In the genomic region with DNA sequence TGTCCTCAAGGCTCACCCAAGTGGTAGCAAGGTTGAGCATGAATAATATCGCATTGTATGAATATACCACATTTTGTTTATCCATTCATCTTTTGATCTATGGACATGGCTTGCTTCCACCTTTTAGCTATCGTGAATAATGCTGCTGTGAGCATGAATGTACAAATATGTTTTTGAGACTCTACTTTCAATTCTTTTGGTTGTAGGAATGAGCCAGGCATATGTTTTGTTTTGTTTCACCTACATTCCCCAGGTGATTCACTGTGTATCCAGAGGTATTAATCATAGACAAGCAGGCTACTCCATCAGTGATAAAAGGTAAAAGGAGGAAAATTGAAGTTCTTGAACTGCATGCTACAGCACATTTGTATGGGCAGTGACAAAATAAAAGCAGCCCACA, we compare ENCODE assay signal across 20 cellular contexts.
"Had no signal": no experiment of that assay in that cellular context is flagged by ENCODE, and none has a peak within 500 bp of the region (broad histone marks: within the 10 kb centered on the region; RNA-seq: fewer than 3 reads in every experiment).

No MANE protein-coding gene starts in this region.

- H3K4me3 ChIP-seq: hepatocyte, pancreas, right lobe of liver had no signal

- ATAC-seq: activated naive CD8-positive, alpha-beta T cell treated with anti-CD3 and anti-CD28 coated beads, Interleukin-2, amount 50 U/mL, for 24 hours; left cardiac atrium; natural killer cell treated with Interleukin-12 subunit alpha and Interleukin-12 subunit beta and Interleukin-15 and Interleukin-18, amount 100 ng/mL, for 72 hours; pancreas; right lobe of liver; stimulated activated memory B cell treated with anti-CD40 and anti-IgM and Interleukin-4, amounts not matched to agents 10 μg/mL and 1 μg/mL and 100 μg/mL, for 72 hours; T-helper 17 cell had no signal

- H3K27me3 Mint-ChIP-seq: activated CD4-positive, alpha-beta memory T cell treated with anti-CD3 and anti-CD28 coated beads for 36 hours; activated naive CD8-positive, alpha-beta T cell treated with anti-CD3 and anti-CD28 coated beads, Interleukin-2, amount 50 U/mL, for 24 hours; memory B cell; natural killer cell treated with Interleukin-12 subunit alpha and Interleukin-12 subunit beta and Interleukin-15 and Interleukin-18, amount 100 ng/mL, for 72 hours; stimulated activated memory B cell treated with anti-CD40 and anti-IgM and Interleukin-4, amounts not matched to agents 10 μg/mL and 1 μg/mL and 100 μg/mL, for 72 hours; T-helper 17 cell had no signal

- H3K79me2 ChIP-seq: hepatocyte had no signal

- H3K27ac Mint-ChIP-seq: activated CD4-positive, alpha-beta memory T cell treated with anti-CD3 and anti-CD28 coated beads for 36 hours; activated naive CD4-positive, alpha-beta T cell treated with anti-CD3 and anti-CD28 coated beads for 36 hours; activated naive CD8-positive, alpha-beta T cell treated with anti-CD3 and anti-CD28 coated beads, Interleukin-2, amount 50 U/mL, for 24 hours; natural killer cell treated with Interleukin-12 subunit alpha and Interleukin-12 subunit beta and Interleukin-15 and Interleukin-18, amount 100 ng/mL, for 72 hours; stimulated activated memory B cell treated with anti-CD40 and anti-IgM and Interleukin-4, amounts not matched to agents 10 μg/mL and 1 μg/mL and 100 μg/mL, for 72 hours; T-helper 17 cell had no signal

- H3K9me3 ChIP-seq: neutrophil, pancreas, right lobe of liver had no signal

- H3K27ac ChIP-seq: hepatocyte, neutrophil, pancreas, right lobe of liver had no signal

- H3K27me3 ChIP-seq: hepatocyte, neutrophil, pancreas, right lobe of liver had no signal

- H3K4me3 Mint-ChIP-seq: activated CD4-positive, alpha-beta memory T cell treated with anti-CD3 and anti-CD28 coated beads for 36 hours; activated naive CD4-positive, alpha-beta T cell treated with anti-CD3 and anti-CD28 coated beads for 36 hours; activated naive CD8-positive, alpha-beta T cell treated with anti-CD3 and anti-CD28 coated beads, Interleukin-2, amount 50 U/mL, for 24 hours; memory B cell; natural killer cell treated with Interleukin-12 subunit alpha and Interleukin-12 subunit beta and Interleukin-15 and Interleukin-18, amount 100 ng/mL, for 72 hours; stimulated activated memory B cell treated with anti-CD40 and anti-IgM and Interleukin-4, amounts not matched to agents 10 μg/mL and 1 μg/mL and 100 μg/mL, for 72 hours; T-helper 17 cell had no signal

- H3K9me3 Mint-ChIP-seq: memory B cell; natural killer cell treated with Interleukin-12 subunit alpha and Interleukin-12 subunit beta and Interleukin-15 and Interleukin-18, amount 100 ng/mL, for 72 hours; stimulated activated memory B cell treated with anti-CD40 and anti-IgM and Interleukin-4, amounts not matched to agents 10 μg/mL and 1 μg/mL and 100 μg/mL, for 72 hours had no signal

- DNase-seq: activated CD4-positive, alpha-beta memory T cell treated with anti-CD3 and anti-CD28 coated beads for 36 hours; activated CD4-positive, alpha-beta T cell treated with anti-CD3 and anti-CD28 coated beads for 48 hours; activated naive CD4-positive, alpha-beta T cell treated with anti-CD3 and anti-CD28 coated beads for 36 hours; activated naive CD8-positive, alpha-beta T cell treated with anti-CD3 and anti-CD28 coated beads, Interleukin-2, amount 50 U/mL, for 24 hours; activated T-cell treated with anti-CD3 and anti-CD28 coated beads, Interleukin-2, amount 50 U/mL, for 48 hours; dermis blood vessel endothelial cell; effector memory CD4-positive, alpha-beta T cell; foreskin melanocyte; immature natural killer cell; left cardiac atrium; pancreas; right lobe of liver; small intestine; SW 1271; T-helper 17 cell had no signal

- H3K4me2 ChIP-seq: hepatocyte had no signal

- H2AFZ ChIP-seq: hepatocyte had no signal

- H3K36me3 ChIP-seq: pancreas, right lobe of liver had no signal
